ENCODE assay signal across 7 cellular contexts in genomic region chr1:209569445-209570207, GRCh38. TPM values are rescaled to one million over a fixed set of nuclear protein-coding genes. Genes with fewer than 3 reads are reported as not detected.
DNase-seq lines count a peak whose midpoint lies in the region; ATAC-seq and TF ChIP-seq lines count a peak whose summit lies in the region.

No MANE protein-coding gene starts in this region.

- peak; percentile 83 for TF ChIP-seq CTCF in GM12864 (IDR thresholded peaks at IDR 0.05; ENCODE audit: low read depth, low read length, missing control alignments)
- TF ChIP-seq CTCF in LNCaP clone FGC (IDR thresholded peaks at IDR 0.05; ENCODE audit: control insufficient read depth, extremely low read depth, insufficient read depth): peak; percentile 88
- TF ChIP-seq CTCF in upper lobe of left lung (IDR thresholded peaks at IDR 0.05): peak in 5 of 6 experiments; percentile 58 to 86 (median 68)

- no peak for TF ChIP-seq POLR2A in upper lobe of left lung (IDR thresholded peaks at IDR 0.05)

- no peak for TF ChIP-seq EP300 in upper lobe of left lung (IDR thresholded peaks at IDR 0.05)

- WGBS in upper lobe of left lung, 2 donors: 10 to 11% methylated on average over 9 of the region's 9 CpGs

- H3K27ac ChIP-seq in SJSA1: no peak overlapping the region
- no peak overlapping the region for H3K27ac ChIP-seq in upper lobe of left lung

- H3K27me3 ChIP-seq in SJSA1 (replicated peaks) (peaks cover 2% of the 10 kb centered on the region), upper lobe of left lung (no peaks in the 10 kb centered on the region)

- H3K4me1 ChIP-seq in SJSA1 (replicated peaks) (no peaks in the 10 kb centered on the region), upper lobe of left lung (no peaks in the 10 kb centered on the region)

- H3K9me3 ChIP-seq in SJSA1 (replicated peaks) (no peaks in the 10 kb centered on the region), upper lobe of left lung (no peaks in the 10 kb centered on the region)

- ATAC-seq in upper lobe of left lung (ENCODE audit: low FRiP score in 2 of 2): peak in 1 of 2 donors; percentile 72

- peak; percentile 46 for DNase-seq in GM12864 (ENCODE audit: low read depth)
- DNase-seq in LNCaP clone FGC (ENCODE audit: low read depth): peak; percentile 66
- DNase-seq in SJSA1 (ENCODE audit: low read depth in 1 of 2, low spot score in 2 of 2): peak; percentile 23 to 68
- DNase-seq in activated effector memory CD4-positive, alpha-beta T cell treated with anti-CD3 and anti-CD28 coated beads, Interleukin-2, amount 50 U/mL, for 16 hours: peak; percentile 90
- peak; percentile 52 for DNase-seq in germinal center (ENCODE audit: low spot score)
- DNase-seq in pons (ENCODE audit: low spot score): peak; percentile 83
- peak in 1 of 2 donors; percentile 73 for DNase-seq in upper lobe of left lung

- H3K4me3 ChIP-seq in GM12864 (ENCODE audit: low read depth, low read length): no peak overlapping the region
- no peak overlapping the region for H3K4me3 ChIP-seq in LNCaP clone FGC (ENCODE audit: low read depth, low read length)
- H3K4me3 ChIP-seq in SJSA1: no peak overlapping the region
- H3K4me3 ChIP-seq in upper lobe of left lung: no peak overlapping the region

- H3K36me3 ChIP-seq in SJSA1: no peaks in the 10 kb centered on the region
- no peaks in the 10 kb centered on the region for H3K36me3 ChIP-seq in upper lobe of left lung

RNA-seq across cellular contexts. Expression of gene CAMK1G, which starts 13.9 kb away (rescaled TPM):
- total RNA-seq in SJSA1 (2014; rRNA removed; shearing (Covaris generic)): 0.11 TPM in 1 of 2 replicates, not detected in the other
- total RNA-seq in upper lobe of left lung: under 1 TPM in 3 of 6 donors, not detected in 3; 0.20 to 0.46 (median 0.30) TPM
